Comparison of ENCODE assay signal across 15 cellular contexts in genomic region chr1:69320679-69321310, GRCh38.
DNase-seq lines count a peak whose midpoint lies in the region; ATAC-seq and TF ChIP-seq lines count a peak whose summit lies in the region.
"Had no signal": no experiment of that assay in that cellular context is flagged by ENCODE, and none has a peak within 500 bp of the region (broad histone marks: within the 10 kb centered on the region; RNA-seq: fewer than 3 reads in every experiment).

No MANE protein-coding gene starts in this region.

- no peaks in the 10 kb centered on the region for H3K79me2 ChIP-seq in DOHH2 (ENCODE audit: control insufficient read depth, low read length)
- H3K79me2 ChIP-seq in Loucy (ENCODE audit: insufficient read depth, low read length), result no peaks in the 10 kb centered on the region

- peak; percentile 83 for ATAC-seq in GM18870 (IDR thresholded peaks at IDR 0.05; ENCODE audit: unreplicated experiment)
- ATAC-seq in HG02981 (IDR thresholded peaks at IDR 0.05; ENCODE audit: unreplicated experiment), result peak; percentile 78
- no peak for ATAC-seq in gastrocnemius medialis
- ATAC-seq: activated CD8-positive, alpha-beta memory T cell treated with anti-CD3 and anti-CD28 coated beads, Interleukin-2, amount 10 ng/mL, durations not matched to agents 7 days and 5 days; activated naive CD4-positive, alpha-beta T cell treated with anti-CD3 and anti-CD28 coated beads, Interleukin-2, amount 50 U/mL, for 72 hours had no signal

- H3K9me2 ChIP-seq in DOHH2 (replicated peaks; ENCODE audit: control insufficient read depth, low read length) (no peaks in the 10 kb centered on the region), Loucy (replicated peaks; ENCODE audit: low read depth, low read length) (no peaks in the 10 kb centered on the region)

- peak overlapping the region; percentile 50 for H3K4me3 ChIP-seq in DOHH2 (ENCODE audit: low read length)
- H3K4me3 ChIP-seq in Loucy (ENCODE audit: low read length, poor library complexity, severe bottlenecking), result no peak overlapping the region
- H3K4me3 ChIP-seq in gastrocnemius medialis, result no peak overlapping the region
- H3K4me3 ChIP-seq: upper lobe of left lung had no signal

- peak overlapping the region; percentile 84 for H3K4me2 ChIP-seq in DOHH2 (ENCODE audit: low read length)
- H3K4me2 ChIP-seq in Loucy (ENCODE audit: low read depth, low read length, poor library complexity, severe bottlenecking), result peak overlapping the region; percentile 43

- in situ Hi-C loops in KBM-7 (cut with MboI; ENCODE audit: low pct_unique_long_range_greater_than_20kb, low sequenced_read_pairs), result no loop called here
- in situ Hi-C loops in gastrocnemius medialis (cut with MboI; ENCODE audit: low sequenced_read_pairs in 4 of 4), result no loop called here

- no peak for TF ChIP-seq CTCF in DOHH2 (IDR thresholded peaks at IDR 0.05; ENCODE audit: low read depth, low read length, poor library complexity, severe bottlenecking)
- TF ChIP-seq CTCF in Loucy (conservative IDR thresholded peaks at IDR 0.05; ENCODE audit: low read length), result no peak
- TF ChIP-seq CTCF in gastrocnemius medialis (IDR thresholded peaks at IDR 0.05 in 4 of 5, conservative IDR thresholded peaks at IDR 0.05 in 1 of 5), result no peak

- H3K27me3 ChIP-seq in DOHH2 (ENCODE audit: control insufficient read depth, low read length), result no peaks in the 10 kb centered on the region
- no peaks in the 10 kb centered on the region for H3K27me3 ChIP-seq in Loucy (ENCODE audit: insufficient read depth, low read length, poor library complexity, severe bottlenecking)
- H3K27me3 ChIP-seq in gastrocnemius medialis, result no peaks in the 10 kb centered on the region
- H3K27me3 ChIP-seq: upper lobe of left lung had no signal

- no peaks in the 10 kb centered on the region for H3K9me3 ChIP-seq in DOHH2 (ENCODE audit: control insufficient read depth, insufficient read depth, low read length)
- no peaks in the 10 kb centered on the region for H3K9me3 ChIP-seq in Loucy (ENCODE audit: insufficient read depth, low read depth, low read length)
- no peaks in the 10 kb centered on the region for H3K9me3 ChIP-seq in gastrocnemius medialis
- H3K9me3 ChIP-seq: upper lobe of left lung had no signal

- H3K36me3 ChIP-seq in DOHH2 (ENCODE audit: control insufficient read depth, low read length) (no peaks in the 10 kb centered on the region), Loucy (ENCODE audit: insufficient read depth, low read length) (no peaks in the 10 kb centered on the region), gastrocnemius medialis (no peaks in the 10 kb centered on the region)
- H3K36me3 ChIP-seq: upper lobe of left lung had no signal

- H3F3A ChIP-seq in DOHH2 (ENCODE audit: control insufficient read depth, insufficient read depth) (peaks cover 13% of the 10 kb centered on the region), Loucy (ENCODE audit: low read depth) (no peaks in the 10 kb centered on the region)

- no peak overlapping the region for H3K9ac ChIP-seq in Loucy (ENCODE audit: low read depth, low read length, poor library complexity, severe bottlenecking)

- no peak for TF ChIP-seq POLR2A in gastrocnemius medialis (IDR thresholded peaks at IDR 0.05)

- H3K4me1 ChIP-seq in DOHH2 (ENCODE audit: control insufficient read depth, low read length) (peaks cover 44% of the 10 kb centered on the region), Loucy (ENCODE audit: insufficient read depth, low read length, poor library complexity, severe bottlenecking) (peaks cover 17% of the 10 kb centered on the region), gastrocnemius medialis (no peaks in the 10 kb centered on the region)
- H3K4me1 ChIP-seq: upper lobe of left lung had no signal

- no peak for DNase-seq in NK-92 (lab: John Stamatoyannopoulos, UW; ENCODE audit: unreplicated experiment)
- DNase-seq in KBM-7, result no peak
- DNase-seq in gastrocnemius medialis, result no peak
- DNase-seq in SHP77 treated with DMSO at 0.1 percent for 48 hours (lab: John Stamatoyannopoulos, UW), result no peak
- DNase-seq: activated CD8-positive, alpha-beta memory T cell treated with anti-CD3 and anti-CD28 coated beads, Interleukin-2, amount 10 ng/mL, durations not matched to agents 7 days and 5 days; caudate nucleus; NCI-H1436 treated with DMSO at 0.1 percent for 48 hours; SHP77; stimulated activated CD4-positive, alpha-beta T cell treated with anti-CD3 and anti-CD28 coated beads, Interleukin-15, amount 100 ng/mL, for 24 hours; upper lobe of left lung had no signal

- intact Hi-C loops in gastrocnemius medialis (cut with DNase I; ENCODE audit: low total_unique reads), result no loop called here

- H3K27ac ChIP-seq in DOHH2 (ENCODE audit: low read depth, low read length), result peak overlapping the region; percentile 78
- H3K27ac ChIP-seq in gastrocnemius medialis, result no peak overlapping the region
- H3K27ac ChIP-seq: upper lobe of left lung had no signal

- no peaks in the 10 kb centered on the region for H4K20me1 ChIP-seq in DOHH2 (ENCODE audit: control insufficient read depth, insufficient read depth, low read depth, low read length)
- no peaks in the 10 kb centered on the region for H4K20me1 ChIP-seq in Loucy (ENCODE audit: insufficient read depth, low read length, poor library complexity, severe bottlenecking)

- H2AFZ ChIP-seq in Loucy (ENCODE audit: low read length), result no peak overlapping the region

Comparison
In these comparisons a context has a peak if more than half of its experiments do, and no peak if none do; other contexts are left out.
1. ATAC-seq: peak in GM18870 (single experiment) and HG02981 (single experiment); none in gastrocnemius medialis (0 of 2).